In the genomic region with DNA sequence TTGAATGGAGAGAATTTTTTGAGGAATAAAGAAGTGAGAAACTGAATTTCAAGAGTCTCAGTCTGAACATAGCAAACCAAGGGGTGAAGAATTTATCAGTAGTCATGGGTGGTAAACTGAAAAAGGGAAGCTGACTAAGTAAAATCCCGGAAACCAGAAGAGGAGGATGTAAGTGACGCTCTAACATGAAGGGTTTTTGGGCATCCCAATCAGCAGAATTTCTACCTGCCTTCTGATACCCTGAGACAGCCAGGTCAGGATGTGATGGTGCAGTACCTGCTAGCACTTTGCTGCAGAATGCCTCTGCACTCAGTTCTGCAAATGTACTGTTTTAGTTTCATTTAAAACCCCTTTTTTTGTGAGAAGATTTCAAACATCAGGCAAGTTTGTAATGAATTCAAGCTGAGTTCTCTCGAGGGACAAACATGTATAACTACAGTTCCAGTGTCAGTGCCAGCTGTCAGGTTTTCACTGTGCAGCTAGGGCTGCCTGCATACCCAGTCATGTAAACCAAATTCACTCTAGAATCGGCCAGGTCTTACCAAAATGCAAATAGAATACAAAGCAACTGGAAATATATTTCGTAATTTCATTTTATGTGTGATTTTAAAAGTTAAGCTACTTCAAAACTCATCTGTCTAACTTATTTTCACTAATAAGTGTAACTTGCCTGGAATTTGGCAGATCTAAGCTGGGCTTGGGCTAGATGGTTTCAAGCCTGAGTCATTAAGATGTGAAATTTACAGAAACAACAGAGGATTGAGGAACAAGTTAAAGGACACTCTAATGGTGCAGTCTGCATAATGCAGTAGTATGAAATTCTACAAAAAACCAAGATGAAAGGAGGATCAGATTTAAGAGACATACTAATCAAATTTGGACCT, we compare ENCODE assay signal across 10 cellular contexts. TPM values are rescaled to one million over a fixed set of nuclear protein-coding genes. Genes with fewer than 3 reads are reported as not detected.
DNase-seq lines count a peak whose midpoint lies in the region; ATAC-seq, FAIRE-seq and TF ChIP-seq lines count a peak whose summit lies in the region.
"Had no signal": no experiment of that assay in that cellular context is flagged by ENCODE, and none has a peak within 500 bp of the region (broad histone marks: within the 10 kb centered on the region; RNA-seq: fewer than 3 reads in every experiment).

No MANE protein-coding gene starts in this region.

- H3K27me3 Mint-ChIP-seq in activated naive CD4-positive, alpha-beta T cell treated with anti-CD3 and anti-CD28 coated beads for 36 hours (ENCODE audit: low read depth) = no peaks in the 10 kb centered on the region
- no peaks in the 10 kb centered on the region for H3K27me3 Mint-ChIP-seq in astrocyte (ENCODE audit: low read depth, unreplicated experiment)
- no peaks in the 10 kb centered on the region for H3K27me3 Mint-ChIP-seq in stimulated activated naive B cell treated with anti-CD40 and anti-IgM and Interleukin-4, amounts not matched to agents 10 μg/mL and 1 μg/mL and 100 μg/mL, for 72 hours

- no peak overlapping the region for H3K4me3 Mint-ChIP-seq in activated naive CD4-positive, alpha-beta T cell treated with anti-CD3 and anti-CD28 coated beads for 36 hours
- no peak overlapping the region for H3K4me3 Mint-ChIP-seq in astrocyte (ENCODE audit: unreplicated experiment)
- no peak overlapping the region for H3K4me3 Mint-ChIP-seq in stimulated activated naive B cell treated with anti-CD40 and anti-IgM and Interleukin-4, amounts not matched to agents 10 μg/mL and 1 μg/mL and 100 μg/mL, for 72 hours

- H3K9me3 Mint-ChIP-seq in activated naive CD4-positive, alpha-beta T cell treated with anti-CD3 and anti-CD28 coated beads for 36 hours = peaks cover 2% of the 10 kb centered on the region
- H3K9me3 Mint-ChIP-seq in astrocyte (ENCODE audit: unreplicated experiment) = peaks cover 4% of the 10 kb centered on the region
- peaks cover 0 to 6% of the 10 kb centered on the region in 2 donors for H3K9me3 Mint-ChIP-seq in stimulated activated naive B cell treated with anti-CD40 and anti-IgM and Interleukin-4, amounts not matched to agents 10 μg/mL and 1 μg/mL and 100 μg/mL, for 72 hours

- H3K36me3 Mint-ChIP-seq in activated naive CD4-positive, alpha-beta T cell treated with anti-CD3 and anti-CD28 coated beads for 36 hours (ENCODE audit: low read depth) = peaks cover 23% of the 10 kb centered on the region
- H3K36me3 Mint-ChIP-seq in astrocyte (ENCODE audit: low read depth, unreplicated experiment) = peaks cover 12% of the 10 kb centered on the region
- peaks cover 22 to 33% of the 10 kb centered on the region in 2 donors for H3K36me3 Mint-ChIP-seq in stimulated activated naive B cell treated with anti-CD40 and anti-IgM and Interleukin-4, amounts not matched to agents 10 μg/mL and 1 μg/mL and 100 μg/mL, for 72 hours

- H3K9ac ChIP-seq in astrocyte (ENCODE audit: low read length) = no peak overlapping the region
- H3K9ac ChIP-seq: KMS-11 had no signal

- H3K79me2 ChIP-seq in astrocyte (ENCODE audit: insufficient read depth, low read length) = no peaks in the 10 kb centered on the region

- intact Hi-C loops in activated naive CD4-positive, alpha-beta T cell treated with anti-CD3 and anti-CD28 coated beads for 36 hours (cut with micrococcal nuclease) = loop anchor here (2.0 to 5.0 kb wide), 3 partner anchors 84 to 166 kb away; a partner anchor contains a TSS

- H3K36me3 ChIP-seq in astrocyte (ENCODE audit: insufficient read depth, low read length) = peaks cover 28% of the 10 kb centered on the region

- peak; percentile 77 for ATAC-seq in stimulated activated naive B cell treated with anti-CD40 and anti-IgM and Interleukin-4, amounts not matched to agents 10 μg/mL and 1 μg/mL and 100 μg/mL, for 72 hours (replicated peaks)
- no peak for ATAC-seq in GM19463 (IDR thresholded peaks at IDR 0.05; ENCODE audit: unreplicated experiment)

- no peaks in the 10 kb centered on the region for H3K27me3 ChIP-seq in astrocyte (ENCODE audit: insufficient read depth, low read length)

- H3K4me1 ChIP-seq in astrocyte (ENCODE audit: insufficient read depth, low read length) = no peaks in the 10 kb centered on the region

- no peak for FAIRE-seq in astrocyte (lab: Jason Lieb, UNC)

- no peak overlapping the region for H3K27ac ChIP-seq in astrocyte (ENCODE audit: low read depth, low read length)
- H3K27ac ChIP-seq: KMS-11 had no signal

- no peak overlapping the region for H3K4me2 ChIP-seq in astrocyte (ENCODE audit: low read length)
- H3K4me2 ChIP-seq: KMS-11 had no signal

- H3K27ac Mint-ChIP-seq in activated naive CD4-positive, alpha-beta T cell treated with anti-CD3 and anti-CD28 coated beads for 36 hours = peak overlapping the region; percentile 47
- H3K27ac Mint-ChIP-seq in astrocyte (ENCODE audit: unreplicated experiment) = no peak overlapping the region
- peak overlapping the region; percentile 63 for H3K27ac Mint-ChIP-seq in stimulated activated naive B cell treated with anti-CD40 and anti-IgM and Interleukin-4, amounts not matched to agents 10 μg/mL and 1 μg/mL and 100 μg/mL, for 72 hours

- DNase-seq in activated naive CD4-positive, alpha-beta T cell treated with anti-CD3 and anti-CD28 coated beads for 36 hours = peak; percentile 12
- DNase-seq in activated naive CD4-positive, alpha-beta T cell treated with Interleukin-2 at 50 U/mL for 16 hours = no peak
- DNase-seq in LHCN-M2 (ENCODE audit: low read depth) (peak; percentile 16), astrocyte (ENCODE audit: low read depth) (peak; percentile 14), cerebellum (ENCODE audit: low spot score) (no peak), islet precursor cell (no peak)
- no peak for DNase-seq in stimulated activated naive B cell treated with anti-CD40 and anti-IgM and Interleukin-4, amounts not matched to agents 10 μg/mL and 1 μg/mL and 100 μg/mL, for 72 hours
- DNase-seq: mesendoderm had no signal

- H4K20me1 ChIP-seq in astrocyte (ENCODE audit: insufficient read depth, low read length) = no peaks in the 10 kb centered on the region

- peaks cover 25% of the 10 kb centered on the region for H3K4me1 Mint-ChIP-seq in activated naive CD4-positive, alpha-beta T cell treated with anti-CD3 and anti-CD28 coated beads for 36 hours (ENCODE audit: low read depth)
- no peaks in the 10 kb centered on the region for H3K4me1 Mint-ChIP-seq in astrocyte (ENCODE audit: low read depth, unreplicated experiment)
- H3K4me1 Mint-ChIP-seq in stimulated activated naive B cell treated with anti-CD40 and anti-IgM and Interleukin-4, amounts not matched to agents 10 μg/mL and 1 μg/mL and 100 μg/mL, for 72 hours = peaks cover 15 to 24% of the 10 kb centered on the region in 2 donors

- no peaks in the 10 kb centered on the region for H3K9me3 ChIP-seq in astrocyte (ENCODE audit: insufficient read depth, low read depth, low read length)

- no peak overlapping the region for H3K4me3 ChIP-seq in astrocyte (ENCODE audit: insufficient read depth, low read depth, low read length)

- CTCF ChIA-PET in activated naive CD4-positive, alpha-beta T cell treated with anti-CD3 and anti-CD28 coated beads for 36 hours (lab: Charles Lee) = interaction anchor here (0.6 kb wide), 1 partner anchor 165 kb away, joined by 3 read pairs; no protein-coding TSS in a partner anchor

- no peak overlapping the region for H2AFZ ChIP-seq in astrocyte (ENCODE audit: low read depth, low read length)

- no peak for TF ChIP-seq CTCF in astrocyte (IDR thresholded peaks at IDR 0.05; ENCODE audit: insufficient read depth, low read depth, low read length)

RNA-seq across cellular contexts. Expression of a gene that starts 13.8 kb away (rescaled TPM):
- not detected for total RNA-seq in activated naive CD4-positive, alpha-beta T cell treated with anti-CD3 and anti-CD28 coated beads for 36 hours
- total RNA-seq in LHCN-M2 (2014; rRNA removed) (not detected in 2 replicates), astrocyte (not detected in 2 replicates), cerebellum (0.82 TPM)
- polyA plus RNA-seq in LHCN-M2 (2012) = not detected

Comparison
In these comparisons a context has a peak if more than half of its experiments do, and no peak if none do; other contexts are left out.
1. DNase-seq: peak in activated naive CD4-positive, alpha-beta T cell treated with anti-CD3 and anti-CD28 coated beads for 36 hours (single experiment), LHCN-M2 (single experiment) and astrocyte (single experiment); none in activated naive CD4-positive, alpha-beta T cell treated with Interleukin-2 at 50 U/mL for 16 hours (single experiment), stimulated activated naive B cell treated with anti-CD40 and anti-IgM and Interleukin-4, amounts not matched to agents 10 μg/mL and 1 μg/mL and 100 μg/mL, for 72 hours (single experiment), cerebellum (single experiment) and islet precursor cell (single experiment).